ENCODE assay signal across 23 cellular contexts in the genomic region with DNA sequence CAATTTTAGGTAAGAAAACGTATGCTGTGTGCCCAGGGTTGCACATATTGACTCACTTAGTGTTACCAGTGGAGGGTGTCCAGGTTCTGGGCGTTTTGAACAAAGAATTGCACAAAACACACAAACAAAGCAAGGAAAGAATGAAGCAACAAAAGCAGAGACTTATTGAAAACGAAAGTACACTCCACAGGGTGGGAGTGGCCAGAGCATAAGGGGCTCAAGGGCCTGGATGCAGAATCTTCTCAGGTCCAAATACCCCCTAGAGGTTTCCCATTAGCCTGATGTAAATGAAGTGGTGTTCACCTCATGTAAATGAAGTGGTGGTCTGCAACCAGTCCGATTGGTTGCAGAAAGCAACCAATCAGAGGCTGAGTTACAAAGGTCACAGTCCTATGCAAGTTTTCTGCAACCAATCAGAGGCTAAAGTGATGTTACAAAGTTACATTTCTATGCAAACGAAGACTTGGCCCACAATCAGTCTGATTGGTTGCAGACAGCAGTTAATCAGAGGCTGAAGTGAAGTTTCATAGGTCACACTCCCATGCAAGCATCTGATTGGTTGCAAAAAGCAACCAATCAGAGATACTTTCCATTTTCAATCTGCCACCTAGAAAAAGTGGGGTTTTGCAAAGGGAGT.
DNase-seq lines count a peak whose midpoint lies in the region; TF ChIP-seq lines count a peak whose summit lies in the region.
"Had no signal": no experiment of that assay in that cellular context is flagged by ENCODE, and none has a peak within 500 bp of the region (broad histone marks: within the 10 kb centered on the region; RNA-seq: fewer than 3 reads in every experiment).

No MANE protein-coding gene starts in this region.

- H3K36me3 ChIP-seq in MM.1S (replicated peaks; ENCODE audit: insufficient read depth, low read length) (no peaks in the 10 kb centered on the region), adipocyte (ENCODE audit: control insufficient read depth, insufficient read depth, low read length, severe bottlenecking) (no peaks in the 10 kb centered on the region), parathyroid adenoma (ENCODE audit: control insufficient read depth, insufficient read depth, low read length) (no peaks in the 10 kb centered on the region), prostate gland (no peaks in the 10 kb centered on the region)
- H3K36me3 ChIP-seq: adrenal gland, cardiac muscle cell, upper lobe of right lung had no signal

- H3K36me3 Mint-ChIP-seq in activated naive CD4-positive, alpha-beta T cell treated with anti-CD3 and anti-CD28 coated beads for 36 hours (ENCODE audit: low read depth) = no peaks in the 10 kb centered on the region
- H3K36me3 Mint-ChIP-seq: CD4-positive, CD25-positive, alpha-beta regulatory T cell had no signal

- H3K27ac Mint-ChIP-seq in activated naive CD4-positive, alpha-beta T cell treated with anti-CD3 and anti-CD28 coated beads for 36 hours = peak overlapping the region; percentile 51
- H3K27ac Mint-ChIP-seq: activated T-helper 1 cell treated with anti-CD3 and anti-CD28 coated beads, Interleukin-12 subunit alpha, Interleukin-12 subunit beta, Interleukin-2, Interleukin-4 antibody, amounts not matched to agents 30 ng/mL and 10 ng/mL and 1 ng/mL, durations not matched to agents 14 hours and 24 hours and 36 hours; CD4-positive, CD25-positive, alpha-beta regulatory T cell; stimulated activated naive CD8-positive, alpha-beta T cell treated with anti-CD3 and anti-CD28 coated beads, Interleukin-15, amount 100 ng/mL, for 72 hours had no signal

- H3K4me3 Mint-ChIP-seq in activated naive CD4-positive, alpha-beta T cell treated with anti-CD3 and anti-CD28 coated beads for 36 hours = no peak overlapping the region
- H3K4me3 Mint-ChIP-seq: activated T-helper 1 cell treated with anti-CD3 and anti-CD28 coated beads, Interleukin-12 subunit alpha, Interleukin-12 subunit beta, Interleukin-2, Interleukin-4 antibody, amounts not matched to agents 30 ng/mL and 10 ng/mL and 1 ng/mL, durations not matched to agents 14 hours and 24 hours and 36 hours; CD4-positive, CD25-positive, alpha-beta regulatory T cell; stimulated activated naive CD8-positive, alpha-beta T cell treated with anti-CD3 and anti-CD28 coated beads, Interleukin-15, amount 100 ng/mL, for 72 hours had no signal

- H3K9ac ChIP-seq in MM.1S (ENCODE audit: low read length) (no peak overlapping the region), adipocyte (ENCODE audit: low read length) (no peak overlapping the region), parathyroid adenoma (no peak overlapping the region)

- H3K79me2 ChIP-seq in MM.1S (ENCODE audit: low read length) (no peaks in the 10 kb centered on the region), parathyroid adenoma (no peaks in the 10 kb centered on the region)

- H3K4me2 ChIP-seq in MM.1S (ENCODE audit: low read depth, low read length) (peak overlapping the region; percentile 26; the same call in 1 of the 2 replicates), parathyroid adenoma (ENCODE audit: low read length) (no peak overlapping the region)

- H3K4me3 ChIP-seq in MM.1S (ENCODE audit: low read length) (no peak overlapping the region), adipocyte (ENCODE audit: low read length) (peak overlapping the region; percentile 39), parathyroid adenoma (ENCODE audit: low read depth, low read length) (no peak overlapping the region), prostate gland (no peak overlapping the region)
- H3K4me3 ChIP-seq: adrenal gland, cardiac muscle cell, upper lobe of right lung had no signal

- WGBS in prostate gland = 88% methylated on average over 5 of the region's 5 CpGs

- H3K27ac ChIP-seq in MM.1S (ENCODE audit: low read length) (no peak overlapping the region), parathyroid adenoma (peak overlapping the region; percentile 80), prostate gland (no peak overlapping the region)
- H3K27ac ChIP-seq: adrenal gland, cardiac muscle cell, upper lobe of right lung, VCaP had no signal

- H3F3A ChIP-seq in MM.1S (ENCODE audit: insufficient read depth, low read length) = no peaks in the 10 kb centered on the region

- H3K27me3 ChIP-seq in MM.1S (replicated peaks; ENCODE audit: insufficient read depth, low read length) (no peaks in the 10 kb centered on the region), adipocyte (replicated peaks; ENCODE audit: control insufficient read depth, insufficient read depth, low read length) (peaks cover 3% of the 10 kb centered on the region), parathyroid adenoma (ENCODE audit: control insufficient read depth, insufficient read depth, low read length) (no peaks in the 10 kb centered on the region), prostate gland (replicated peaks; ENCODE audit: insufficient read depth) (no peaks in the 10 kb centered on the region)
- H3K27me3 ChIP-seq: adrenal gland, cardiac muscle cell, upper lobe of right lung had no signal

- TF ChIP-seq POLR2A in prostate gland (IDR thresholded peaks at IDR 0.05) = no peak

- no peaks in the 10 kb centered on the region for H4K20me1 ChIP-seq in MM.1S (ENCODE audit: insufficient read depth, low read length)

- 0 out of 2 replicates have a peak overlapping the region, but pooled peaks have one; percentile 32 for H2AFZ ChIP-seq in MM.1S (ENCODE audit: low read length)
- peak overlapping the region; percentile 9 for H2AFZ ChIP-seq in parathyroid adenoma

- no peak for DNase-seq in activated naive CD4-positive, alpha-beta T cell treated with anti-CD3 and anti-CD28 coated beads for 36 hours
- DNase-seq in activated naive CD4-positive, alpha-beta T cell treated with Interleukin-2 at 50 U/mL for 16 hours = no peak
- DNase-seq in MM.1S = no peak
- DNase-seq in adipocyte (ENCODE audit: low read depth) = peak; percentile 60
- no peak for DNase-seq in stimulated activated CD4-positive, alpha-beta T cell treated with anti-CD3 and anti-CD28 coated beads, Interleukin-4, amount 100 ng/mL, for 1 hour
- no peak for DNase-seq in prostate gland (ENCODE audit: low spot score)
- no peak for DNase-seq in retina
- DNase-seq: adrenal gland; CD4-positive, CD25-positive, alpha-beta regulatory T cell; effector CD4-positive, alpha-beta T cell; glutamatergic neuron; GOT3; left ventricle myocardium superior; MV-4-11; NCI-H2171; nucleus accumbens; stimulated activated CD4-positive, alpha-beta T cell treated with anti-CD3 and anti-CD28 coated beads, Interleukin-1b, Interleukin-23, amount 100 ng/mL, for 48 hours; stimulated activated naive CD8-positive, alpha-beta T cell treated with anti-CD3 and anti-CD28 coated beads, Interleukin-15, amount 100 ng/mL, for 72 hours; upper lobe of right lung had no signal

- CTCF ChIA-PET in activated naive CD4-positive, alpha-beta T cell treated with anti-CD3 and anti-CD28 coated beads for 36 hours (lab: Charles Lee) = interaction anchor here (0.9 kb wide), 1 partner anchor 8 kb away, joined by 4 read pairs; no protein-coding TSS in a partner anchor

- H3K9me3 ChIP-seq in MM.1S (replicated peaks; ENCODE audit: insufficient read depth, low read length) (no peaks in the 10 kb centered on the region), adipocyte (ENCODE audit: control insufficient read depth, low read length) (no peaks in the 10 kb centered on the region), parathyroid adenoma (ENCODE audit: control insufficient read depth, low read length) (no peaks in the 10 kb centered on the region), prostate gland (no peaks in the 10 kb centered on the region)
- H3K9me3 ChIP-seq: adrenal gland, upper lobe of right lung had no signal

- H3K4me1 ChIP-seq in MM.1S (ENCODE audit: low read length) (no peaks in the 10 kb centered on the region), adipocyte (ENCODE audit: control insufficient read depth, insufficient read depth, low read length) (no peaks in the 10 kb centered on the region), parathyroid adenoma (peaks cover 28% of the 10 kb centered on the region), prostate gland (replicated peaks) (no peaks in the 10 kb centered on the region)
- H3K4me1 ChIP-seq: adrenal gland, upper lobe of right lung had no signal

- peaks cover 43% of the 10 kb centered on the region for H3K4me1 Mint-ChIP-seq in activated naive CD4-positive, alpha-beta T cell treated with anti-CD3 and anti-CD28 coated beads for 36 hours (ENCODE audit: low read depth)

- intact Hi-C loops in activated naive CD4-positive, alpha-beta T cell treated with anti-CD3 and anti-CD28 coated beads for 36 hours (cut with micrococcal nuclease) = no loop called here
- intact Hi-C loops in prostate gland (cut with DNase I) = no loop called here

- no peaks in the 10 kb centered on the region for H3K27me3 Mint-ChIP-seq in activated naive CD4-positive, alpha-beta T cell treated with anti-CD3 and anti-CD28 coated beads for 36 hours (ENCODE audit: low read depth)
- H3K27me3 Mint-ChIP-seq: CD4-positive, CD25-positive, alpha-beta regulatory T cell; stimulated activated naive CD8-positive, alpha-beta T cell treated with anti-CD3 and anti-CD28 coated beads, Interleukin-15, amount 100 ng/mL, for 72 hours had no signal

- TF ChIP-seq CTCF in MM.1S (IDR thresholded peaks at IDR 0.05; ENCODE audit: low read length) = no peak
- TF ChIP-seq CTCF in parathyroid adenoma (IDR thresholded peaks at IDR 0.05) = no peak
- no peak for TF ChIP-seq CTCF in prostate gland (IDR thresholded peaks at IDR 0.05)

- no peaks in the 10 kb centered on the region for H3K9me3 Mint-ChIP-seq in activated naive CD4-positive, alpha-beta T cell treated with anti-CD3 and anti-CD28 coated beads for 36 hours
- H3K9me3 Mint-ChIP-seq: activated T-helper 1 cell treated with anti-CD3 and anti-CD28 coated beads, Interleukin-12 subunit alpha, Interleukin-12 subunit beta, Interleukin-2, Interleukin-4 antibody, amounts not matched to agents 30 ng/mL and 10 ng/mL and 1 ng/mL, durations not matched to agents 14 hours and 24 hours and 36 hours; stimulated activated naive CD8-positive, alpha-beta T cell treated with anti-CD3 and anti-CD28 coated beads, Interleukin-15, amount 100 ng/mL, for 72 hours had no signal

- no peaks in the 10 kb centered on the region for H3K9me2 ChIP-seq in MM.1S (replicated peaks; ENCODE audit: insufficient read depth, low read length)
